ENCODE assay signal across 8 cellular contexts in genomic region chr12:76144253-76144564, GRCh38. TPM values are rescaled to one million over a fixed set of nuclear protein-coding genes. Genes with fewer than 3 reads are reported as not detected.
DNase-seq lines count a peak whose midpoint lies in the region; ATAC-seq and TF ChIP-seq lines count a peak whose summit lies in the region.

No MANE protein-coding gene starts in this region.

- H3K36me3 ChIP-seq in BE2C = no peaks in the 10 kb centered on the region
- no peaks in the 10 kb centered on the region for H3K36me3 ChIP-seq in sigmoid colon

- no peak for TF ChIP-seq POLR2A in sigmoid colon (IDR thresholded peaks at IDR 0.05)

- H3K4me1 ChIP-seq in BE2C (no peaks in the 10 kb centered on the region), sigmoid colon (no peaks in the 10 kb centered on the region)

- no peak for TF ChIP-seq EP300 in sigmoid colon (IDR thresholded peaks at IDR 0.05)

- H3K27ac ChIP-seq in sigmoid colon = no peak overlapping the region

- H3K9me3 ChIP-seq in BE2C (no peaks in the 10 kb centered on the region), sigmoid colon (no peaks in the 10 kb centered on the region)

- peak; percentile 39 for DNase-seq in BE2C
- peak; percentile 29 for DNase-seq in HCEC 1CT
- DNase-seq in T-helper 9 cell = peak; percentile 7
- peak; percentile 40 for DNase-seq in glomerular visceral epithelial cell (ENCODE audit: extremely low spot score)
- DNase-seq in COLO829 (ENCODE audit: low spot score) = no peak
- no peak for DNase-seq in mucosa of gallbladder (ENCODE audit: low spot score)
- DNase-seq in sigmoid colon = no peak

- TF ChIP-seq CTCF in BE2C (IDR thresholded peaks at IDR 0.05; ENCODE audit: low read depth, low read length) (no peak), sigmoid colon (IDR thresholded peaks at IDR 0.05) (no peak)

- intact Hi-C loops in sigmoid colon (cut with DNase I) = no loop called here

- no peaks in the 10 kb centered on the region for H3K27me3 ChIP-seq in BE2C
- H3K27me3 ChIP-seq in sigmoid colon = no peaks in the 10 kb centered on the region

- no peak overlapping the region for H3K4me3 ChIP-seq in BE2C (ENCODE audit: low read depth, low read length)
- no peak overlapping the region for H3K4me3 ChIP-seq in sigmoid colon

- ATAC-seq in GM21360 (IDR thresholded peaks at IDR 0.05; ENCODE audit: unreplicated experiment) = no peak

RNA-seq across cellular contexts. Expression of gene NAP1L1, which starts 59.7 kb away (rescaled TPM):
- 156 TPM for polyA plus RNA-seq in BE2C (2012; ENCODE audit: insufficient read depth, insufficient read length, low read depth)
- 317 TPM for total RNA-seq in mucosa of gallbladder
- 100 to 1,000 TPM; 321 to 424 (median 333) TPM for total RNA-seq in sigmoid colon
- polyA plus RNA-seq in sigmoid colon = 100 to 1,000 TPM; 103 to 296 (median 230) TPM

Comparison
In these comparisons a context has a peak if more than half of its experiments do, and no peak if none do; other contexts are left out.
1. DNase-seq: peak in BE2C (single experiment), HCEC 1CT (single experiment), T-helper 9 cell (single experiment) and glomerular visceral epithelial cell (single experiment); none in COLO829 (single experiment), mucosa of gallbladder (single experiment) and sigmoid colon (single experiment).